21 cellular contexts compared by ENCODE assay signal in genomic region chr5:110094559-110094958, GRCh38.
A peak's percentile ranks its signal among the peaks of the same experiment; 100 is the strongest.
DNase-seq lines count a peak whose midpoint lies in the region; ATAC-seq, FAIRE-seq and TF ChIP-seq lines count a peak whose summit lies in the region.
"Had no signal": no experiment of that assay in that cellular context is flagged by ENCODE, and none has a peak within 500 bp of the region (broad histone marks: within the 10 kb centered on the region; RNA-seq: fewer than 3 reads in every experiment).

No MANE protein-coding gene starts in this region.

- no peaks in the 10 kb centered on the region for H3K27me3 Mint-ChIP-seq in activated T-cell treated with anti-CD3 and anti-CD28 coated beads, Interleukin-2, amount 50 U/mL, for 72 hours (ENCODE audit: low read depth)
- H3K27me3 Mint-ChIP-seq in natural killer cell treated with Interleukin-12 subunit alpha and Interleukin-12 subunit beta and Interleukin-15 and Interleukin-18, amount 100 ng/mL, for 72 hours, result peaks cover 0 to 11% of the 10 kb centered on the region in 2 donors
- H3K27me3 Mint-ChIP-seq: B cell had no signal

- no peaks in the 10 kb centered on the region for H3K9me3 Mint-ChIP-seq in activated T-cell treated with anti-CD3 and anti-CD28 coated beads, Interleukin-2, amount 50 U/mL, for 72 hours
- H3K9me3 Mint-ChIP-seq in natural killer cell treated with Interleukin-12 subunit alpha and Interleukin-12 subunit beta and Interleukin-15 and Interleukin-18, amount 100 ng/mL, for 72 hours, result no peaks in the 10 kb centered on the region

- no peak for TF ChIP-seq EP300 in sigmoid colon (IDR thresholded peaks at IDR 0.05)

- TF ChIP-seq CTCF in bronchial epithelial cell (IDR thresholded peaks at IDR 0.05; ENCODE audit: insufficient read depth, low read length, severe bottlenecking), result no peak
- TF ChIP-seq CTCF in sigmoid colon (IDR thresholded peaks at IDR 0.05), result no peak

- peaks cover 2 to 3% of the 10 kb centered on the region in 2 donors for H3K36me3 Mint-ChIP-seq in activated T-cell treated with anti-CD3 and anti-CD28 coated beads, Interleukin-2, amount 50 U/mL, for 72 hours (ENCODE audit: insufficient read depth in 2 of 2)
- H3K36me3 Mint-ChIP-seq in natural killer cell treated with Interleukin-12 subunit alpha and Interleukin-12 subunit beta and Interleukin-15 and Interleukin-18, amount 100 ng/mL, for 72 hours, result no peaks in the 10 kb centered on the region

- H3K27ac ChIP-seq in sigmoid colon, result no peak overlapping the region

- no peak overlapping the region for H3K4me3 Mint-ChIP-seq in activated T-cell treated with anti-CD3 and anti-CD28 coated beads, Interleukin-2, amount 50 U/mL, for 72 hours
- no peak overlapping the region for H3K4me3 Mint-ChIP-seq in natural killer cell treated with Interleukin-12 subunit alpha and Interleukin-12 subunit beta and Interleukin-15 and Interleukin-18, amount 100 ng/mL, for 72 hours
- H3K4me3 Mint-ChIP-seq: B cell, HFFc6 had no signal

- intact Hi-C loops in sigmoid colon (cut with DNase I), result no loop called here

- peak; percentile 93 for FAIRE-seq in bronchial epithelial cell (lab: Jason Lieb, UNC)
- FAIRE-seq: D721Med had no signal

- H3K4me3 ChIP-seq in bronchial epithelial cell (ENCODE audit: low read depth, low read length), result no peak overlapping the region
- H3K4me3 ChIP-seq in sigmoid colon, result no peak overlapping the region

- TF ChIP-seq POLR2A in sigmoid colon (IDR thresholded peaks at IDR 0.05), result no peak

- DNase-seq in activated T-cell treated with anti-CD3 and anti-CD28 coated beads, Interleukin-2, amount 50 U/mL, for 72 hours, result no peak
- no peak for DNase-seq in activated T-cell treated with anti-CD3 and anti-CD28 coated beads for 4 hours
- DNase-seq in MV-4-11 (lab: John Stamatoyannopoulos, UW), result peak; percentile 78
- no peak for DNase-seq in bronchial epithelial cell (ENCODE audit: low read depth)
- DNase-seq in pons (ENCODE audit: low spot score), result peak; percentile 68
- DNase-seq in sigmoid colon, result no peak
- DNase-seq in NCI-H146 (lab: John Stamatoyannopoulos, UW), result no peak
- no peak for DNase-seq in natural killer cell treated with Interleukin-12 subunit alpha and Interleukin-12 subunit beta and Interleukin-15 and Interleukin-18, amount 100 ng/mL, for 72 hours (ENCODE audit: low spot score)
- DNase-seq: DMS53, H7, HFFc6, Kasumi-1, NCI-H1105, NCI-H2081, NCI-H2171, NCI-H345, NCI-H524 treated with DMSO at 0.1 percent for 48 hours, PC-3, Right ventricle myocardium superior had no signal

- peak; percentile 39 to 45 for ATAC-seq in activated T-cell treated with anti-CD3 and anti-CD28 coated beads, Interleukin-2, amount 50 U/mL, for 72 hours (replicated peaks in 1 of 2)
- no peak for ATAC-seq in natural killer cell treated with Interleukin-12 subunit alpha and Interleukin-12 subunit beta and Interleukin-15 and Interleukin-18, amount 100 ng/mL, for 72 hours
- ATAC-seq: PC-3 had no signal

- H3K27me3 ChIP-seq in bronchial epithelial cell (ENCODE audit: control insufficient read depth, insufficient read depth, low read length) (no peaks in the 10 kb centered on the region), sigmoid colon (no peaks in the 10 kb centered on the region)

- peaks cover 0 to 7% (median 4%) of the 10 kb centered on the region in 4 donors for H3K4me1 ChIP-seq in sigmoid colon

- peaks cover 18% of the 10 kb centered on the region for H3K4me1 Mint-ChIP-seq in activated T-cell treated with anti-CD3 and anti-CD28 coated beads, Interleukin-2, amount 50 U/mL, for 72 hours (ENCODE audit: low read depth)
- no peaks in the 10 kb centered on the region for H3K4me1 Mint-ChIP-seq in natural killer cell treated with Interleukin-12 subunit alpha and Interleukin-12 subunit beta and Interleukin-15 and Interleukin-18, amount 100 ng/mL, for 72 hours (ENCODE audit: low read depth in 2 of 2)
- H3K4me1 Mint-ChIP-seq: B cell had no signal

- H3K36me3 ChIP-seq in bronchial epithelial cell (ENCODE audit: control insufficient read depth, insufficient read depth, low read length) (no peaks in the 10 kb centered on the region), sigmoid colon (no peaks in the 10 kb centered on the region)

- no peak overlapping the region for H3K27ac Mint-ChIP-seq in activated T-cell treated with anti-CD3 and anti-CD28 coated beads, Interleukin-2, amount 50 U/mL, for 72 hours
- H3K27ac Mint-ChIP-seq in natural killer cell treated with Interleukin-12 subunit alpha and Interleukin-12 subunit beta and Interleukin-15 and Interleukin-18, amount 100 ng/mL, for 72 hours, result no peak overlapping the region
- H3K27ac Mint-ChIP-seq: B cell, HFFc6 had no signal

- no peaks in the 10 kb centered on the region for H3K9me3 ChIP-seq in sigmoid colon

Comparison
In these comparisons a context has a peak if more than half of its experiments do, and no peak if none do; other contexts are left out.
1. ATAC-seq: peak in activated T-cell treated with anti-CD3 and anti-CD28 coated beads, Interleukin-2, amount 50 U/mL, for 72 hours (2 of 2); none in natural killer cell treated with Interleukin-12 subunit alpha and Interleukin-12 subunit beta and Interleukin-15 and Interleukin-18, amount 100 ng/mL, for 72 hours (0 of 2).
2. DNase-seq: peak in MV-4-11 (single experiment) and pons (single experiment); none in activated T-cell treated with anti-CD3 and anti-CD28 coated beads, Interleukin-2, amount 50 U/mL, for 72 hours (0 of 2), activated T-cell treated with anti-CD3 and anti-CD28 coated beads for 4 hours (single experiment), bronchial epithelial cell (single experiment), sigmoid colon (single experiment), NCI-H146 (single experiment) and natural killer cell treated with Interleukin-12 subunit alpha and Interleukin-12 subunit beta and Interleukin-15 and Interleukin-18, amount 100 ng/mL, for 72 hours (single experiment).